Comparison of ENCODE assay signal across 13 cellular contexts in genomic region chr12:92108651-92109050, GRCh38. TPM values are rescaled to one million over a fixed set of nuclear protein-coding genes. Genes with fewer than 3 reads are reported as not detected.
DNase-seq lines count a peak whose midpoint lies in the region; ATAC-seq and TF ChIP-seq lines count a peak whose summit lies in the region.
"Had no signal": no experiment of that assay in that cellular context is flagged by ENCODE, and none has a peak within 500 bp of the region (broad histone marks: within the 10 kb centered on the region; RNA-seq: fewer than 3 reads in every experiment).

No MANE protein-coding gene starts in this region.

- no peaks in the 10 kb centered on the region for H3K27me3 ChIP-seq in skeletal muscle satellite cell (ENCODE audit: control insufficient read depth, insufficient read depth, low read length)
- H3K27me3 ChIP-seq: BLaER1 treated with 17β-estradiol and CSF1 and Interleukin-3, amounts not matched to agents 10 nM and 100 nM; SJCRH30; spleen had no signal

- H3K4me3 ChIP-seq in fibroblast of mammary gland (ENCODE audit: control insufficient read depth, low read depth, low read length): no peak overlapping the region
- H3K4me3 ChIP-seq in skeletal muscle satellite cell (ENCODE audit: low read length): no peak overlapping the region
- H3K4me3 ChIP-seq: BLaER1 treated with 17β-estradiol and CSF1 and Interleukin-3, amounts not matched to agents 10 nM and 100 nM; SJCRH30; spleen had no signal

- no peaks in the 10 kb centered on the region for H3K9me3 Mint-ChIP-seq in stimulated activated effector memory CD8-positive, alpha-beta T cell treated with anti-CD3 and anti-CD28 coated beads, Interleukin-12 subunit alpha, Interleukin-12 subunit beta, amount 100 ng/mL, for 72 hours

- ATAC-seq in stimulated activated effector memory CD8-positive, alpha-beta T cell treated with anti-CD3 and anti-CD28 coated beads, Interleukin-12 subunit alpha, Interleukin-12 subunit beta, amount 100 ng/mL, for 72 hours: no peak
- ATAC-seq: HCT116 had no signal

- H3K4me3 Mint-ChIP-seq in stimulated activated effector memory CD8-positive, alpha-beta T cell treated with anti-CD3 and anti-CD28 coated beads, Interleukin-12 subunit alpha, Interleukin-12 subunit beta, amount 100 ng/mL, for 72 hours: no peak overlapping the region

- no peaks in the 10 kb centered on the region for H3K9me3 ChIP-seq in skeletal muscle satellite cell (replicated peaks; ENCODE audit: low read length)
- H3K9me3 ChIP-seq: BLaER1 treated with 17β-estradiol and CSF1 and Interleukin-3, amounts not matched to agents 10 nM and 100 nM; SJCRH30; spleen had no signal

- H3K36me3 Mint-ChIP-seq in stimulated activated effector memory CD8-positive, alpha-beta T cell treated with anti-CD3 and anti-CD28 coated beads, Interleukin-12 subunit alpha, Interleukin-12 subunit beta, amount 100 ng/mL, for 72 hours: no peaks in the 10 kb centered on the region

- H3K4me2 ChIP-seq in skeletal muscle satellite cell (ENCODE audit: low read length): peak overlapping the region; percentile 28
- H3K4me2 ChIP-seq: BLaER1 treated with 17β-estradiol and CSF1 and Interleukin-3, amounts not matched to agents 10 nM and 100 nM had no signal

- peaks cover 31% of the 10 kb centered on the region for H3K4me1 ChIP-seq in skeletal muscle satellite cell (ENCODE audit: control insufficient read depth, insufficient read depth, low read length)
- H3K4me1 ChIP-seq: BLaER1 treated with 17β-estradiol and CSF1 and Interleukin-3, amounts not matched to agents 10 nM and 100 nM; SJCRH30 had no signal

- H3K27ac Mint-ChIP-seq in stimulated activated effector memory CD8-positive, alpha-beta T cell treated with anti-CD3 and anti-CD28 coated beads, Interleukin-12 subunit alpha, Interleukin-12 subunit beta, amount 100 ng/mL, for 72 hours: no peak overlapping the region

- H3K4me1 Mint-ChIP-seq in stimulated activated effector memory CD8-positive, alpha-beta T cell treated with anti-CD3 and anti-CD28 coated beads, Interleukin-12 subunit alpha, Interleukin-12 subunit beta, amount 100 ng/mL, for 72 hours: peaks cover 35% of the 10 kb centered on the region

- DNase-seq in SKM-1 treated with dmso at 0.1 percent for 144 hours (lab: John Stamatoyannopoulos, UW; ENCODE audit: unreplicated experiment) (peak; percentile 15), SKM-1 (lab: John Stamatoyannopoulos, UW; ENCODE audit: unreplicated experiment) (no peak), NCI-H748 treated with DMSO at 0.1 percent for 48 hours (lab: John Stamatoyannopoulos, UW) (peak; percentile 40), fibroblast of mammary gland (ENCODE audit: low read depth) (peak; percentile 62), GM19240 (ENCODE audit: insufficient read length, low spot score) (no peak)
- DNase-seq in stimulated activated effector memory CD8-positive, alpha-beta T cell treated with anti-CD3 and anti-CD28 coated beads, Interleukin-12 subunit alpha, Interleukin-12 subunit beta, amount 100 ng/mL, for 72 hours (ENCODE audit: low spot score in 2 of 2): no peak
- no peak for DNase-seq in activated CD8-positive, alpha-beta memory T cell treated with anti-CD3 and anti-CD28 coated beads for 24 hours
- DNase-seq: effector CD8-positive, alpha-beta T cell; SJCRH30; spleen had no signal

- no peaks in the 10 kb centered on the region for H3K36me3 ChIP-seq in skeletal muscle satellite cell (ENCODE audit: insufficient read depth, low read length)
- H3K36me3 ChIP-seq: BLaER1 treated with 17β-estradiol and CSF1 and Interleukin-3, amounts not matched to agents 10 nM and 100 nM; SJCRH30; spleen had no signal

- no peak overlapping the region for H3K9ac ChIP-seq in skeletal muscle satellite cell (ENCODE audit: low read depth, low read length)
- H3K9ac ChIP-seq: BLaER1 treated with 17β-estradiol and CSF1 and Interleukin-3, amounts not matched to agents 10 nM and 100 nM had no signal

- TF ChIP-seq CTCF in fibroblast of mammary gland (conservative IDR thresholded peaks at IDR 0.05; ENCODE audit: control insufficient read depth, insufficient read depth, low read depth, low read length): no peak

RNA-seq across cellular contexts. Expression of gene BTG1, which starts 37.0 kb away (rescaled TPM):
- total RNA-seq in skeletal muscle satellite cell (2012; rRNA removed): 9.8 and 10.9 TPM in 2 replicates

Comparison
In these comparisons a context has a peak if more than half of its experiments do, and no peak if none do; other contexts are left out.
1. DNase-seq: peak in SKM-1 treated with dmso at 0.1 percent for 144 hours (single experiment), NCI-H748 treated with DMSO at 0.1 percent for 48 hours (single experiment) and fibroblast of mammary gland (single experiment); none in SKM-1 (single experiment), stimulated activated effector memory CD8-positive, alpha-beta T cell treated with anti-CD3 and anti-CD28 coated beads, Interleukin-12 subunit alpha, Interleukin-12 subunit beta, amount 100 ng/mL, for 72 hours (0 of 2), activated CD8-positive, alpha-beta memory T cell treated with anti-CD3 and anti-CD28 coated beads for 24 hours (single experiment) and GM19240 (single experiment).